1 cellular context compared by ENCODE assay signal in genomic region chr17:80575057-80575875, GRCh38.
TF ChIP-seq lines count a peak whose summit lies in the region.

No MANE protein-coding gene starts in this region.

TF ChIP-seq in K562, 482 proteins besides CTCF, POLR2A, EP300 and RAD21 (continued from another document):
- TF ChIP-seq POU5F1 (IDR thresholded peaks at IDR 0.05; ENCODE audit: borderline replicate concordance, low read depth, low read length, partially characterized antibody) (no peak), MLLT1 (IDR thresholded peaks at IDR 0.05) (peak in 1 of 2 experiments; percentile 99; a peak in 2 of 4 replicates), MXI1 (IDR thresholded peaks at IDR 0.05; ENCODE audit: low read depth, low read length) (peak; percentile 81), ZNF146 (CRISPR knock-in tag; IDR thresholded peaks at IDR 0.05; ENCODE audit: unreplicated experiment) (no peak), MECOM (CRISPR knock-in tag; IDR thresholded peaks at IDR 0.05) (no peak), TFAM (CRISPR knock-in tag; conservative IDR thresholded peaks at IDR 0.05) (no peak), PHTF2 (CRISPR knock-in tag; IDR thresholded peaks at IDR 0.05) (no peak), STAG1 (CRISPR knock-in tag; IDR thresholded peaks at IDR 0.05; ENCODE audit: borderline replicate concordance) (peak; percentile 81; the same call in 1 of the 2 replicates), NCOA2 (IDR thresholded peaks at IDR 0.05; ENCODE audit: partially characterized antibody in 2 of 2) (peak in 1 of 2 experiments; percentile 15), TBL1XR1 (IDR thresholded peaks at IDR 0.05; ENCODE audit: low read length in 2 of 2) (no peak; a peak in 1 of 4 replicates), DACH1 (IDR thresholded peaks at IDR 0.05; ENCODE audit: partially characterized antibody) (peak; percentile 37), CBX3 (IDR thresholded peaks at IDR 0.05; ENCODE audit: borderline replicate concordance in 1 of 2, low read length in 2 of 2) (peak in 1 of 2 experiments; percentile 66; a peak in 1 of 3 replicates), ZNF507 (tag; conservative IDR thresholded peaks at IDR 0.05) (no peak), ZNF121 (CRISPR knock-in tag; conservative IDR thresholded peaks at IDR 0.05) (no peak), SIN3A (IDR thresholded peaks at IDR 0.05; ENCODE audit: borderline replicate concordance in 2 of 2, control insufficient read depth in 1 of 2, low read depth in 2 of 2, low read length in 2 of 2) (peak in 1 of 2 experiments; percentile 92; a peak in 1 of 4 replicates), ZBTB26 (CRISPR knock-in tag; IDR thresholded peaks at IDR 0.05) (no peak), SMARCE1 (IDR thresholded peaks at IDR 0.05) (no peak), E2F6 (IDR thresholded peaks at IDR 0.05; ENCODE audit: borderline replicate concordance in 1 of 2, extremely low read depth in 1 of 2, insufficient read depth in 1 of 2, insufficient read length in 1 of 2, low read depth in 1 of 2, low read length in 1 of 2, poor library complexity in 1 of 2, severe bottlenecking in 1 of 2) (peak; percentile 73 to 74), ZNF79 (CRISPR knock-in tag; IDR thresholded peaks at IDR 0.05; ENCODE audit: low read depth) (no peak), TEAD1 (CRISPR knock-in tag; IDR thresholded peaks at IDR 0.05) (peak in 1 of 2 experiments; percentile 89; a peak in 2 of 4 replicates), ZNF184 (CRISPR knock-in tag; IDR thresholded peaks at IDR 0.05) (no peak), RBBP5 (IDR thresholded peaks at IDR 0.05; ENCODE audit: borderline replicate concordance, insufficient read depth, low read length, poor library complexity, severe bottlenecking) (no peak), KDM5B (IDR thresholded peaks at IDR 0.05; ENCODE audit: insufficient replicate concordance, low read depth, low read length) (no peak), ZNF561 (CRISPR knock-in tag; conservative IDR thresholded peaks at IDR 0.05) (no peak), TAF9B (IDR thresholded peaks at IDR 0.05; ENCODE audit: partially characterized antibody) (no peak), NR2C2 (CRISPR knock-in tag; IDR thresholded peaks at IDR 0.05) (no peak), NR2C2 (tag; IDR thresholded peaks at IDR 0.05) (no peak)
- TF ChIP-seq, protein P1, sequence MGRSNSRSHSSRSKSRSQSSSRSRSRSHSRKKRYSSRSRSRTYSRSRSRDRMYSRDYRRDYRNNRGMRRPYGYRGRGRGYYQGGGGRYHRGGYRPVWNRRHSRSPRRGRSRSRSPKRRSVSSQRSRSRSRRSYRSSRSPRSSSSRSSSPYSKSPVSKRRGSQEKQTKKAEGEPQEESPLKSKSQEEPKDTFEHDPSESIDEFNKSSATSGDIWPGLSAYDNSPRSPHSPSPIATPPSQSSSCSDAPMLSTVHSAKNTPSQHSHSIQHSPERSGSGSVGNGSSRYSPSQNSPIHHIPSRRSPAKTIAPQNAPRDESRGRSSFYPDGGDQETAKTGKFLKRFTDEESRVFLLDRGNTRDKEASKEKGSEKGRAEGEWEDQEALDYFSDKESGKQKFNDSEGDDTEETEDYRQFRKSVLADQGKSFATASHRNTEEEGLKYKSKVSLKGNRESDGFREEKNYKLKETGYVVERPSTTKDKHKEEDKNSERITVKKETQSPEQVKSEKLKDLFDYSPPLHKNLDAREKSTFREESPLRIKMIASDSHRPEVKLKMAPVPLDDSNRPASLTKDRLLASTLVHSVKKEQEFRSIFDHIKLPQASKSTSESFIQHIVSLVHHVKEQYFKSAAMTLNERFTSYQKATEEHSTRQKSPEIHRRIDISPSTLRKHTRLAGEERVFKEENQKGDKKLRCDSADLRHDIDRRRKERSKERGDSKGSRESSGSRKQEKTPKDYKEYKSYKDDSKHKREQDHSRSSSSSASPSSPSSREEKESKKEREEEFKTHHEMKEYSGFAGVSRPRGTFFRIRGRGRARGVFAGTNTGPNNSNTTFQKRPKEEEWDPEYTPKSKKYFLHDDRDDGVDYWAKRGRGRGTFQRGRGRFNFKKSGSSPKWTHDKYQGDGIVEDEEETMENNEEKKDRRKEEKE (IDR thresholded peaks at IDR 0.05; ENCODE audit: borderline replicate concordance in 1 of 2, control insufficient read depth in 1 of 2, low read depth in 2 of 2, low read length in 1 of 2): no peak
- TF ChIP-seq, protein P2, sequence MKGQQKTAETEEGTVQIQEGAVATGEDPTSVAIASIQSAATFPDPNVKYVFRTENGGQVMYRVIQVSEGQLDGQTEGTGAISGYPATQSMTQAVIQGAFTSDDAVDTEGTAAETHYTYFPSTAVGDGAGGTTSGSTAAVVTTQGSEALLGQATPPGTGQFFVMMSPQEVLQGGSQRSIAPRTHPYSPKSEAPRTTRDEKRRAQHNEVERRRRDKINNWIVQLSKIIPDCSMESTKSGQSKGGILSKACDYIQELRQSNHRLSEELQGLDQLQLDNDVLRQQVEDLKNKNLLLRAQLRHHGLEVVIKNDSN (CRISPR knock-in tag; IDR thresholded peaks at IDR 0.05): peak; percentile 86
- TF ChIP-seq, protein P3, sequence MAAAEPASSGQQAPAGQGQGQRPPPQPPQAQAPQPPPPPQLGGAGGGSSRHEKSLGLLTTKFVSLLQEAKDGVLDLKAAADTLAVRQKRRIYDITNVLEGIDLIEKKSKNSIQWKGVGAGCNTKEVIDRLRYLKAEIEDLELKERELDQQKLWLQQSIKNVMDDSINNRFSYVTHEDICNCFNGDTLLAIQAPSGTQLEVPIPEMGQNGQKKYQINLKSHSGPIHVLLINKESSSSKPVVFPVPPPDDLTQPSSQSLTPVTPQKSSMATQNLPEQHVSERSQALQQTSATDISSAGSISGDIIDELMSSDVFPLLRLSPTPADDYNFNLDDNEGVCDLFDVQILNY (CRISPR knock-in tag; IDR thresholded peaks at IDR 0.05): no peak
TF ChIP-seq in K562: peak in this region for 92.
